ENCODE assay signal across 8 cellular contexts in the genomic region with DNA sequence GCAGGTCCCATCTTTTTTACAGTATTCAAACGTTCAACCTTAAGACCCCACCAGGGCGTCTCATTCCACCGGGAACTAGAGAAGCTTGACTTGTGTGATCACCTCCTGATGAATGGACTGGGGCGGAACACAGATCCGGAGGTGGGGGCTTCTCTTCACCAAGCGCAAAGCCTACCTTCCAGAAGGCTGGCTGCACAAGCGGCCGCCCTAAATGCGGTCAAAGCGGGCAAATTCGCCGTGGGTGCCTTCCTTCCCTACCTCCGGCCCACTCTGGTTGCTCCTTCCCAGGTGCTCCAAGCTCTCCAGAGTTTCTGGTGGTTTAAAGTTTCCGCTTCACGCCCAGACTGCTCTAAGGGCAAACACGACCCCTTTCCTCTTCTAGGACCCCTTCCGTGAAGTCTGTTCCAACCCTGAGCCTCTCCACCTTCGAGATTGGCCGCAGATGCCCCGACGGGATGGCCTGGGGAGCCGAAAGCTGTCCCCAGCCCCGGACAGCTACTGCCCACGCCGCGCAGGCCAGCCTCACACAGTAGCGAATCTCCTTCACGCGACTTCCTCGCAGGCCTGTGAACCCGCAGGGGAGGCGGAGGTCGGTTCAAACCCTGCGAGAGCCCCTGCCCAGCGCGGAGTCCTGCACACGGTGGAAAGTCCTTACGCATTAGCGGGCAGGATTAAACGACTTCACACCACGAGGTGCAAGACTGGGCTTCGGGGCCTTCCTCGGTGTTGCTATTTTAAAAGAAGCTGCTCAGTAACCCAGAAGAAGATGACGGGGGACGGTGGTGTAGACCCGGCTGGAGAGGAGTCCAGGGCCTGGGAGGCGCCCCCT. TPM values are rescaled to one million over a fixed set of nuclear protein-coding genes. Genes with fewer than 3 reads are reported as not detected.
A peak's percentile ranks its signal among the peaks of the same experiment; 100 is the strongest.
DNase-seq lines count a peak whose midpoint lies in the region; ATAC-seq, FAIRE-seq and TF ChIP-seq lines count a peak whose summit lies in the region.

No MANE protein-coding gene starts in this region.

- POLR2A ChIA-PET in endothelial cell of umbilical vein (lab: Charles Lee) = interaction anchor here (1.6 kb wide), 1 partner anchor 86 kb away, joined by 3 read pairs; no protein-coding TSS in a partner anchor

- dilution Hi-C loops in endothelial cell of umbilical vein (cut with MboI; ENCODE audit: extremely low pct_ligation_motif_present, low sequenced_read_pairs) = loop anchor here (10.0 kb wide), 1 partner anchor 157 kb away; no protein-coding TSS in a partner anchor

- peaks cover 24% of the 10 kb centered on the region for H3K4me1 ChIP-seq in endothelial cell of umbilical vein (ENCODE audit: control insufficient read depth, extremely low read depth, insufficient read depth, low read length)

- TF ChIP-seq CTCF in AG10803 (conservative IDR thresholded peaks at IDR 0.05; ENCODE audit: low read length) = no peak
- TF ChIP-seq CTCF in endothelial cell of umbilical vein (IDR thresholded peaks at IDR 0.05; ENCODE audit: extremely low read depth in 1 of 2, insufficient read depth in 1 of 2, low read depth in 1 of 2, low read length in 2 of 2) = no peak
- no peak for TF ChIP-seq CTCF in natural killer cell (IDR thresholded peaks at IDR 0.05)

- H3K4me3 ChIP-seq in AG10803 (ENCODE audit: low read length) (peak overlapping the region; percentile 67), endothelial cell of umbilical vein (replicated peaks in 1 of 3; ENCODE audit: insufficient read depth in 1 of 3, low read depth in 1 of 3, low read length in 3 of 3) (peak overlapping the region in 2 of 3 experiments; percentile 80 to 83)

- CTCF ChIA-PET in endothelial cell of umbilical vein (lab: Charles Lee) = interaction anchor here (0.7 to 5.1 kb wide), 11 partner anchors 17 to 165 kb away, joined by 3 to 32 read pairs (median 5); no protein-coding TSS in a partner anchor

- H3K4me1 Mint-ChIP-seq in natural killer cell = peaks cover 12 to 13% of the 10 kb centered on the region in 2 donors

- H3K36me3 ChIP-seq in endothelial cell of umbilical vein (ENCODE audit: control insufficient read depth in 2 of 2, extremely low read depth in 1 of 2, insufficient read depth in 2 of 2, low read length in 2 of 2) = no peaks in the 10 kb centered on the region

- no peaks in the 10 kb centered on the region for H3K27me3 ChIP-seq in endothelial cell of umbilical vein (ENCODE audit: control insufficient read depth in 2 of 2, insufficient read depth in 2 of 2, low read length in 2 of 2)

- no peaks in the 10 kb centered on the region for H3K9me3 Mint-ChIP-seq in natural killer cell

- TF ChIP-seq POLR2A in endothelial cell of umbilical vein (IDR thresholded peaks at IDR 0.05; ENCODE audit: low read depth, low read length) = no peak

- no peak for FAIRE-seq in endothelial cell of umbilical vein (lab: Jason Lieb, UNC)

- no peaks in the 10 kb centered on the region for H3K9me1 ChIP-seq in endothelial cell of umbilical vein (replicated peaks; ENCODE audit: control insufficient read depth, extremely low read depth, insufficient read depth, low read length)

- H2AFZ ChIP-seq in endothelial cell of umbilical vein (ENCODE audit: low read depth, low read length) = peak overlapping the region; percentile 40

- peak overlapping the region; percentile 84 for H3K4me3 Mint-ChIP-seq in natural killer cell

- no peaks in the 10 kb centered on the region for H3K36me3 Mint-ChIP-seq in natural killer cell

- H3K79me2 ChIP-seq in endothelial cell of umbilical vein (ENCODE audit: control insufficient read depth, insufficient read depth, low read length) = peaks cover 32% of the 10 kb centered on the region

- ATAC-seq in natural killer cell = peak; percentile 57 to 76 (median 75)
- ATAC-seq in HG02981 (IDR thresholded peaks at IDR 0.05; ENCODE audit: unreplicated experiment) = no peak
- ATAC-seq in GM19328 (IDR thresholded peaks at IDR 0.05; ENCODE audit: unreplicated experiment) = no peak

- H3K9ac ChIP-seq in endothelial cell of umbilical vein (replicated peaks; ENCODE audit: extremely low read depth, insufficient read depth, low read length) = peak overlapping the region; percentile 98

- peak overlapping the region; percentile 89 for H3K4me2 ChIP-seq in endothelial cell of umbilical vein (ENCODE audit: insufficient read depth, low read length)

- peak overlapping the region; percentile 57 to 87 for H3K27ac Mint-ChIP-seq in natural killer cell

- intact Hi-C loops in endothelial cell of umbilical vein (cut with micrococcal nuclease) = loop anchor here (1.0 to 10.0 kb wide), 4 partner anchors 238 to 505 kb away; a partner anchor contains a TSS
- intact Hi-C loops in natural killer cell (cut with micrococcal nuclease) = loop anchor here (2.0 kb wide), 1 partner anchor 347 kb away; a partner anchor contains a TSS

- no peaks in the 10 kb centered on the region for H3K9me3 ChIP-seq in endothelial cell of umbilical vein (replicated peaks; ENCODE audit: control insufficient read depth, insufficient read depth, low read length)

- peaks cover 8 to 15% of the 10 kb centered on the region in 2 donors for H3K27me3 Mint-ChIP-seq in natural killer cell (ENCODE audit: low read depth in 2 of 2)

- BruUV-seq in endothelial cell of umbilical vein (replicated peaks; lab: Mats Ljungman, UMichigan) = no TSS peak

- no peak for DNase-seq in AG10803 (ENCODE audit: low read depth)
- DNase-seq in UCSD-AML1 (lab: John Stamatoyannopoulos, UW; ENCODE audit: unreplicated experiment) = peak; percentile 41
- DNase-seq in endothelial cell of umbilical vein (ENCODE audit: low read depth, low spot score) = no peak
- DNase-seq in natural killer cell = peak; percentile 41
- no peak for DNase-seq in Kasumi-1 (lab: John Stamatoyannopoulos, UW)
- DNase-seq in NCI-H524 treated with DMSO at 0.1 percent for 48 hours (lab: John Stamatoyannopoulos, UW) = no peak

- H4K20me1 ChIP-seq in endothelial cell of umbilical vein (replicated peaks; ENCODE audit: control insufficient read depth, extremely low read depth, insufficient read depth, low read length) = no peaks in the 10 kb centered on the region

- H3K27ac ChIP-seq in endothelial cell of umbilical vein (ENCODE audit: insufficient read depth, low read depth, low read length) = peak overlapping the region; percentile 99

TF ChIP-seq in endothelial cell of umbilical vein, 7 proteins besides CTCF, POLR2A, EP300 and RAD21:
- TF ChIP-seq GATA2 (IDR thresholded peaks at IDR 0.05; ENCODE audit: insufficient read depth, insufficient read length, low read depth, low read length) (no peak), POLR2AphosphoS5 (IDR thresholded peaks at IDR 0.05; ENCODE audit: insufficient read depth, low read depth, low read length) (no peak), MYC (IDR thresholded peaks at IDR 0.05; ENCODE audit: low read depth, low read length) (no peak), EZH2 (IDR thresholded peaks at IDR 0.05; ENCODE audit: borderline replicate concordance, low read depth, low read length, severe bottlenecking) (no peak), FOS (IDR thresholded peaks at IDR 0.05; ENCODE audit: borderline replicate concordance, insufficient read depth, low read length) (no peak), JUN (IDR thresholded peaks at IDR 0.05; ENCODE audit: borderline replicate concordance, insufficient read depth, insufficient read length, low read depth) (no peak)
- TF ChIP-seq, protein P1, sequence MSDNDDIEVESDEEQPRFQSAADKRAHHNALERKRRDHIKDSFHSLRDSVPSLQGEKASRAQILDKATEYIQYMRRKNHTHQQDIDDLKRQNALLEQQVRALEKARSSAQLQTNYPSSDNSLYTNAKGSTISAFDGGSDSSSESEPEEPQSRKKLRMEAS (IDR thresholded peaks at IDR 0.05; ENCODE audit: insufficient read depth, insufficient read length) = no peak

RNA-seq across cellular contexts. Expression of a gene that starts 1.6 kb away (rescaled TPM):
- 51.8 and 52.2 TPM in 2 replicates for total RNA-seq in endothelial cell of umbilical vein
- polyA plus RNA-seq in endothelial cell of umbilical vein = 10.2 and 12.9 TPM in 2 replicates
- 19.8 and 21.2 TPM in 2 replicates for polyA plus RNA-seq in endothelial cell of umbilical vein (2011; cell fraction: cytosol; rRNA removed)
- 55.1 and 67.9 TPM in 2 replicates for polyA plus RNA-seq in endothelial cell of umbilical vein (2011; cell fraction: nucleus; rRNA removed)
- 26.4 and 29.7 TPM in 2 replicates for polyA plus RNA-seq in endothelial cell of umbilical vein (2012)
- 33.4 and 40.1 TPM in 2 replicates for polyA minus RNA-seq in endothelial cell of umbilical vein
- polyA minus RNA-seq in endothelial cell of umbilical vein (2011; cell fraction: cytosol; rRNA and poly(A)+ RNA removed) = 9.4 TPM
- 58.5 and 83.7 TPM in 2 replicates for polyA minus RNA-seq in endothelial cell of umbilical vein (2011; cell fraction: nucleus; rRNA and poly(A)+ RNA removed)
- 10 to 100 TPM in 1 of 3 donors, 1 to 10 TPM in 2; 8.2 to 22.7 (median 9.2) TPM for total RNA-seq in natural killer cell

Comparison
In these comparisons a context has a peak if more than half of its experiments do, and no peak if none do; other contexts are left out.
1. DNase-seq: peak in UCSD-AML1 (single experiment) and natural killer cell (single experiment); none in AG10803 (single experiment), endothelial cell of umbilical vein (single experiment), Kasumi-1 (0 of 2) and NCI-H524 treated with DMSO at 0.1 percent for 48 hours (single experiment).
2. ATAC-seq: peak in natural killer cell (3 of 3); none in HG02981 (single experiment) and GM19328 (single experiment).